1 cellular context compared by ENCODE assay signal in genomic region chr20:11267131-11267761, GRCh38.
TF ChIP-seq lines count a peak whose summit lies in the region.

No MANE protein-coding gene starts in this region.

TF ChIP-seq in HepG2, 621 proteins besides CTCF, POLR2A, EP300 and RAD21 (continued from another document):
- TF ChIP-seq ZNF276 (CRISPR knock-in tag; IDR thresholded peaks at IDR 0.05; ENCODE audit: low read depth) (no peak), ZNF354B (CRISPR knock-in tag; IDR thresholded peaks at IDR 0.05) (no peak), HNRNPK (IDR thresholded peaks at IDR 0.05; ENCODE audit: low read depth, low read length, poor library complexity, severe bottlenecking) (no peak), NR2F1 (CRISPR knock-in tag; IDR thresholded peaks at IDR 0.05) (0 out of 4 replicates have a peak, but pooled peaks of 1 of the 2 experiments have one; percentile 7), MED8 (CRISPR knock-in tag; IDR thresholded peaks at IDR 0.05; ENCODE audit: insufficient replicate concordance) (no peak), MXD3 (CRISPR knock-in tag; IDR thresholded peaks at IDR 0.05) (no peak), NONO (IDR thresholded peaks at IDR 0.05) (no peak), NONO (CRISPR knock-in tag; conservative IDR thresholded peaks at IDR 0.05) (no peak), KAT8 (CRISPR knock-in tag; IDR thresholded peaks at IDR 0.05) (peak; percentile 47; the same call in 1 of the 2 replicates), NFE2L1 (CRISPR knock-in tag; IDR thresholded peaks at IDR 0.05; ENCODE audit: borderline replicate concordance) (no peak), ZNF12 (CRISPR knock-in tag; IDR thresholded peaks at IDR 0.05) (peak; percentile 61; the same call in 1 of the 2 replicates), ZKSCAN5 (CRISPR knock-in tag; IDR thresholded peaks at IDR 0.05) (no peak), YEATS4 (CRISPR knock-in tag; IDR thresholded peaks at IDR 0.05; ENCODE audit: borderline replicate concordance) (no peak), HMG20B (CRISPR knock-in tag; conservative IDR thresholded peaks at IDR 0.05) (peak; percentile 65; the same call in 1 of the 2 replicates), ZNF549 (CRISPR knock-in tag; IDR thresholded peaks at IDR 0.05) (no peak), ZNF232 (CRISPR knock-in tag; IDR thresholded peaks at IDR 0.05; ENCODE audit: borderline replicate concordance) (no peak), ZNF639 (CRISPR knock-in tag; conservative IDR thresholded peaks at IDR 0.05) (no peak), CREB1 (IDR thresholded peaks at IDR 0.05) (peak; percentile 64), CREB1 (CRISPR knock-in tag; IDR thresholded peaks at IDR 0.05) (no peak; the same call in 1 of the 2 replicates), ZNF556 (CRISPR knock-in tag; IDR thresholded peaks at IDR 0.05; ENCODE audit: borderline replicate concordance) (no peak), HNF4A (CRISPR knock-in tag; IDR thresholded peaks at IDR 0.05) (no peak), ZNF383 (CRISPR knock-in tag; IDR thresholded peaks at IDR 0.05; ENCODE audit: borderline replicate concordance) (no peak), GFI1 (CRISPR knock-in tag; IDR thresholded peaks at IDR 0.05; ENCODE audit: borderline replicate concordance) (0 out of 2 replicates have a peak, but pooled peaks have one; percentile 38), SUZ12 (IDR thresholded peaks at IDR 0.05; ENCODE audit: low read depth, low read length) (no peak), FOSL1 (CRISPR knock-in tag; IDR thresholded peaks at IDR 0.05; ENCODE audit: borderline replicate concordance) (peak; percentile 83), ATF5 (CRISPR knock-in tag; IDR thresholded peaks at IDR 0.05; ENCODE audit: low read depth) (no peak), ZNF605 (CRISPR knock-in tag; IDR thresholded peaks at IDR 0.05) (no peak), GLI4 (CRISPR knock-in tag; IDR thresholded peaks at IDR 0.05; ENCODE audit: borderline replicate concordance) (no peak), REST (IDR thresholded peaks at IDR 0.05; ENCODE audit: borderline replicate concordance in 1 of 2, low read depth in 1 of 2, low read length in 2 of 2) (0 out of 4 replicates have a peak, but pooled peaks of 1 of the 2 experiments have one; percentile 16), GATAD2A (CRISPR knock-in tag; IDR thresholded peaks at IDR 0.05) (0 out of 2 replicates have a peak, but pooled peaks have one; percentile 29), ZNF784 (CRISPR knock-in tag; IDR thresholded peaks at IDR 0.05; ENCODE audit: borderline replicate concordance) (no peak), MIER2 (CRISPR knock-in tag; IDR thresholded peaks at IDR 0.05) (no peak)
- TF ChIP-seq, protein P1, sequence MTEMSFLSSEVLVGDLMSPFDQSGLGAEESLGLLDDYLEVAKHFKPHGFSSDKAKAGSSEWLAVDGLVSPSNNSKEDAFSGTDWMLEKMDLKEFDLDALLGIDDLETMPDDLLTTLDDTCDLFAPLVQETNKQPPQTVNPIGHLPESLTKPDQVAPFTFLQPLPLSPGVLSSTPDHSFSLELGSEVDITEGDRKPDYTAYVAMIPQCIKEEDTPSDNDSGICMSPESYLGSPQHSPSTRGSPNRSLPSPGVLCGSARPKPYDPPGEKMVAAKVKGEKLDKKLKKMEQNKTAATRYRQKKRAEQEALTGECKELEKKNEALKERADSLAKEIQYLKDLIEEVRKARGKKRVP (CRISPR knock-in tag; IDR thresholded peaks at IDR 0.05), result no peak
- TF ChIP-seq, protein P2, sequence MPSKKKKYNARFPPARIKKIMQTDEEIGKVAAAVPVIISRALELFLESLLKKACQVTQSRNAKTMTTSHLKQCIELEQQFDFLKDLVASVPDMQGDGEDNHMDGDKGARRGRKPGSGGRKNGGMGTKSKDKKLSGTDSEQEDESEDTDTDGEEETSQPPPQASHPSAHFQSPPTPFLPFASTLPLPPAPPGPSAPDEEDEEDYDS (CRISPR knock-in tag; IDR thresholded peaks at IDR 0.05), result no peak
